8 cellular contexts compared by ENCODE assay signal in the genomic region with DNA sequence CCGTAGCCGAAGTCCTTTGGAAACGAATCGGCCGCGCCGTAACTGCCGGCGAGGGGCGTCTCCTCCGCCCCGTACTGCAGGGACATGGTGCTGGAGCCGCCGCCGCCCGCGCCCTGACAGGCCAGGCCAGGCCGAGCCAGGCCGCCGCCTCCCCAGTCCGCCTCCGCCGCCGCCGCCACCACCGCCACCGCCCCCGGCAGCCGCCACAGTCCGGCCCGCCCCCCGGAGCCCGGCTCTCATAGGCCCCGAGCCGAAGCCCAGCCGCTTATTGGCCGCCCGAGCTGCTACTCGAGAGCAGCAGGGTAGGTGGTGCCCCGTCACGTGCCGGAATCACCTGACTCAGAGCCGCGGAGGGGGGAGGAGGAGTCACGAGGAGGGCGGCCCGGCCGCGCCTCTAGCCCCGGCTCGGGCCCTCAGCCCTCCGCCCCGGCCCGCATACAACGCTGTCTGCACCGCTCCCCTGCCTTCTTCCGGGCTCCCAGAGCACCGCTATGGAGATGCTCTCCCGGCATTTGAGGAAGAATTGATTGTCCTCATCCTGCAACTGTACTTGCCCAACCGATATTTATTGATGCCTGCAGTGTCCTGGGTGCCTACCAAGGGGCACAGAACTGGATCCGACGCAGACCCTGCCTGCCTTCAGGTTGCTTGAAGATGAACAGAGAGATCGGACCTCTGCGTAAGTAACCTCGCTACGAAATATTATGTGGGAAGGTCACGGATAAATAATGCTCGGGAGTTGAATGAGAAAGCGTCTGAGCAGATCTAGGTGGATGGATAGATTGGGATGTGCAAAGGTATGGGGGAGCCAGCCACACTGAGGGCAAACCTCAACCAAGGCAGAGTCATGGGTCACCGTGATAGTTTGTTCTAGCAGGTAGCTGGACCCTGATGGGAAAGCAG. TPM values are rescaled to one million over a fixed set of nuclear protein-coding genes. Genes with fewer than 3 reads are reported as not detected.
DNase-seq lines count a peak whose midpoint lies in the region; ATAC-seq and TF ChIP-seq lines count a peak whose summit lies in the region.

TSS of gene RRAGC (minus strand) at position 212 of the 903 bp plus-strand sequence. CDS start at position 86, 126 bp downstream.

- DNase-seq in AML-193 (lab: John Stamatoyannopoulos, UW) (peak; percentile 89 to 91), NCI-H460 (ENCODE audit: extremely low read depth, low read depth) (peak; percentile 95), cerebellar cortex (ENCODE audit: low spot score) (peak; percentile 98), islet precursor cell (peak; percentile 100)
- DNase-seq in activated CD4-positive, CD25-positive, alpha-beta regulatory T cell treated with anti-CD3 and anti-CD28 coated beads, Interleukin-2, amount 50 U/mL, for 72 hours = peak; percentile 99
- DNase-seq in stimulated activated CD4-positive, alpha-beta T cell treated with anti-CD3 and anti-CD28 coated beads, Interleukin-12 subunit alpha, Interleukin-12 subunit beta, amount 100 ng/mL, for 4 hours = peak; percentile 97

- peak; percentile 74 for TF ChIP-seq POLR2A in GM19099 (IDR thresholded peaks at IDR 0.05; ENCODE audit: extremely low read depth, insufficient read length, low read depth)

- peak; percentile 70 for ATAC-seq in HG03378 (IDR thresholded peaks at IDR 0.05; ENCODE audit: unreplicated experiment)

RNA-seq across cellular contexts. Expression of gene RRAGC, which starts in this region (rescaled TPM):
- 7.9 and 8.5 TPM in 2 replicates for total RNA-seq in NCI-H460 (2014; rRNA removed; shearing (Covaris generic))
- 2.8 and 4.7 TPM in 2 replicates for polyA plus RNA-seq in NCI-H460 (2014; cell fraction: nucleus; rRNA removed)

Comparison
In these comparisons a context has a peak if more than half of its experiments do, and no peak if none do; other contexts are left out.
1. Peak in every context shown above with its lines: DNase-seq and ATAC-seq.